ENCODE assay signal across 19 cellular contexts in genomic region chr12:111320233-111321050, GRCh38. TPM values are rescaled to one million over a fixed set of nuclear protein-coding genes. Genes with fewer than 3 reads are reported as not detected.
DNase-seq lines count a peak whose midpoint lies in the region; ATAC-seq and TF ChIP-seq lines count a peak whose summit lies in the region.
"Had no signal": no experiment of that assay in that cellular context is flagged by ENCODE, and none has a peak within 500 bp of the region (broad histone marks: within the 10 kb centered on the region; RNA-seq: fewer than 3 reads in every experiment).

No MANE protein-coding gene starts in this region.

- H3K14ac ChIP-seq in neuronal stem cell (ENCODE audit: low read length), result peak overlapping the region; percentile 56

- intact Hi-C loops in testis (cut with DNase I; ENCODE audit: low total_unique reads), result no loop called here

- H3K27me3 Mint-ChIP-seq in stimulated activated naive CD8-positive, alpha-beta T cell treated with anti-CD3 and anti-CD28 coated beads, Interleukin-15, amount 100 ng/mL, for 72 hours, result no peaks in the 10 kb centered on the region

- H3K23ac ChIP-seq in neuronal stem cell (ENCODE audit: low read depth, low read length, poor library complexity), result no peak overlapping the region

- H4K8ac ChIP-seq in neuronal stem cell (ENCODE audit: low read depth, low read length), result peak overlapping the region; percentile 43

- H3K9ac ChIP-seq in neuronal stem cell (ENCODE audit: low read depth, low read length, poor library complexity), result peak overlapping the region; percentile 30
- H3K9ac ChIP-seq: BLaER1, GM23248 had no signal

- peak overlapping the region; percentile 56 for H2AK5ac ChIP-seq in neuronal stem cell (ENCODE audit: low read depth, low read length)

- no peak overlapping the region for H4K91ac ChIP-seq in neuronal stem cell (ENCODE audit: low read depth, low read length, poor library complexity)

- no peak for TF ChIP-seq POLR2A in testis (IDR thresholded peaks at IDR 0.05)

- no peak overlapping the region for H3K4me2 ChIP-seq in neuronal stem cell (ENCODE audit: insufficient read depth, low read length, poor library complexity, severe bottlenecking)
- H3K4me2 ChIP-seq: BLaER1 had no signal

- H3K4ac ChIP-seq in neuronal stem cell (ENCODE audit: low read length), result no peak overlapping the region

- no peaks in the 10 kb centered on the region for H3K4me1 Mint-ChIP-seq in stimulated activated naive CD8-positive, alpha-beta T cell treated with anti-CD3 and anti-CD28 coated beads, Interleukin-15, amount 100 ng/mL, for 72 hours
- H3K4me1 Mint-ChIP-seq: B cell, H9 had no signal

- H3K9me3 Mint-ChIP-seq in stimulated activated naive CD8-positive, alpha-beta T cell treated with anti-CD3 and anti-CD28 coated beads, Interleukin-15, amount 100 ng/mL, for 72 hours, result no peaks in the 10 kb centered on the region
- H3K9me3 Mint-ChIP-seq: CD4-positive, CD25-positive, alpha-beta regulatory T cell; CD8-positive, alpha-beta T cell had no signal

- H2AFZ ChIP-seq in neuronal stem cell (ENCODE audit: low read length), result no peak overlapping the region
- H2AFZ ChIP-seq: GM23248 had no signal

- peak overlapping the region; percentile 59 for H3K18ac ChIP-seq in neuronal stem cell (ENCODE audit: low read length)

- H3K27ac ChIP-seq in neuronal stem cell (replicated peaks; ENCODE audit: low read length) (no peak overlapping the region), testis (no peak overlapping the region)
- H3K27ac ChIP-seq: 22Rv1, BLaER1, C4-2B, GM23248 had no signal

- no peaks in the 10 kb centered on the region for H3K36me3 ChIP-seq in neuronal stem cell (replicated peaks in 1 of 2; ENCODE audit: control insufficient read depth in 2 of 2, insufficient read depth in 2 of 2, low read length in 2 of 2)
- no peaks in the 10 kb centered on the region for H3K36me3 ChIP-seq in testis (ENCODE audit: low read depth, missing control alignments)
- H3K36me3 ChIP-seq: BLaER1 had no signal

- no peak overlapping the region for H3K27ac Mint-ChIP-seq in stimulated activated naive CD8-positive, alpha-beta T cell treated with anti-CD3 and anti-CD28 coated beads, Interleukin-15, amount 100 ng/mL, for 72 hours
- H3K27ac Mint-ChIP-seq: B cell; CD4-positive, CD25-positive, alpha-beta regulatory T cell; CD8-positive, alpha-beta T cell; H9 had no signal

- H3K4me3 Mint-ChIP-seq in stimulated activated naive CD8-positive, alpha-beta T cell treated with anti-CD3 and anti-CD28 coated beads, Interleukin-15, amount 100 ng/mL, for 72 hours, result no peak overlapping the region
- H3K4me3 Mint-ChIP-seq: B cell; CD4-positive, CD25-positive, alpha-beta regulatory T cell; CD8-positive, alpha-beta T cell; H9 had no signal

- no peaks in the 10 kb centered on the region for H3K79me1 ChIP-seq in neuronal stem cell (ENCODE audit: low read depth, low read length)

- H2BK120ac ChIP-seq in neuronal stem cell (ENCODE audit: low read depth, low read length), result no peak overlapping the region

- no peaks in the 10 kb centered on the region for H3K4me1 ChIP-seq in neuronal stem cell (ENCODE audit: control insufficient read depth in 2 of 2, insufficient read depth in 1 of 2, low read depth in 1 of 2, low read length in 2 of 2)
- H3K4me1 ChIP-seq in testis, result no peaks in the 10 kb centered on the region
- H3K4me1 ChIP-seq: BLaER1, Caco-2 had no signal

- H3K9me3 ChIP-seq in neuronal stem cell (replicated peaks in 1 of 2; ENCODE audit: control insufficient read depth in 2 of 2, insufficient read depth in 1 of 2, low read depth in 1 of 2, low read length in 2 of 2) (no peaks in the 10 kb centered on the region), testis (no peaks in the 10 kb centered on the region)
- H3K9me3 ChIP-seq: BLaER1, Caco-2 had no signal

- ATAC-seq in stimulated activated naive CD8-positive, alpha-beta T cell treated with anti-CD3 and anti-CD28 coated beads, Interleukin-15, amount 100 ng/mL, for 72 hours, result peak; percentile 44
- ATAC-seq in stimulated activated naive CD8-positive, alpha-beta T cell treated with anti-CD3 and anti-CD28 coated beads, Interleukin-15, Interleukin-2, amounts not matched to agents 100 U/mL and 50 U/mL, for 24 hours, result no peak
- ATAC-seq: CD8-positive, alpha-beta T cell; HCT116 had no signal

- no peak overlapping the region for H3K4me3 ChIP-seq in neuronal stem cell (ENCODE audit: low read length in 2 of 2)
- H3K4me3 ChIP-seq in testis, result peak overlapping the region; percentile 29 to 44
- H3K4me3 ChIP-seq: BLaER1, GM23248 had no signal

- DNase-seq in stimulated activated naive CD8-positive, alpha-beta T cell treated with anti-CD3 and anti-CD28 coated beads, Interleukin-15, amount 100 ng/mL, for 72 hours, result no peak
- no peak for DNase-seq in stimulated activated naive CD8-positive, alpha-beta T cell treated with anti-CD3 and anti-CD28 coated beads, Interleukin-15, Interleukin-2, amounts not matched to agents 100 U/mL and 50 U/mL, for 24 hours
- no peak for DNase-seq in neuronal stem cell (ENCODE audit: low spot score)
- DNase-seq in testis, result no peak
- no peak for DNase-seq in glomerular visceral epithelial cell (ENCODE audit: extremely low spot score)
- DNase-seq in NOMO-1 treated with DMSO at 0.1 percent for 48 hours (lab: John Stamatoyannopoulos, UW; ENCODE audit: unreplicated experiment), result no peak
- no peak for DNase-seq in foreskin melanocyte
- DNase-seq: Caco-2; CD4-positive, CD25-positive, alpha-beta regulatory T cell; CD8-positive, alpha-beta T cell; DMS153; DND-41; GM23248; H9 had no signal

- no peaks in the 10 kb centered on the region for H3K27me3 ChIP-seq in neuronal stem cell (ENCODE audit: control insufficient read depth in 3 of 3, insufficient read depth in 3 of 3, low read depth in 1 of 3, low read length in 3 of 3)
- no peaks in the 10 kb centered on the region for H3K27me3 ChIP-seq in testis
- H3K27me3 ChIP-seq: BLaER1 had no signal

- H2BK15ac ChIP-seq in neuronal stem cell (ENCODE audit: low read length), result no peak overlapping the region

- H2BK12ac ChIP-seq in neuronal stem cell (ENCODE audit: low read length), result no peak overlapping the region

- no peak overlapping the region for H2BK5ac ChIP-seq in neuronal stem cell (ENCODE audit: low read length)

- TF ChIP-seq CTCF in testis (IDR thresholded peaks at IDR 0.05), result no peak

- no CpG with 5 or more reads among the region's 68 CpGs for WGBS in neuronal stem cell (ENCODE audit: extremely low coverage in 2 of 2, insufficient read length in 2 of 2, insufficient replicate concordance in 1 of 2), 2 donors
- WGBS in testis, 2 donors, result 83 to 87% methylated on average over 20 to 57 of the region's 68 CpGs

RNA-seq across cellular contexts. Expression of gene PHETA1, which starts 48.5 kb away (rescaled TPM):
- 10.7 TPM for polyA plus RNA-seq in neuronal stem cell (2013, experiment 1 of 2)
- polyA plus RNA-seq in neuronal stem cell (2013, experiment 2 of 2), result 11.2 TPM
- 10 to 100 TPM; 16.1 to 27.2 TPM for total RNA-seq in testis
- polyA plus RNA-seq in testis (ENCODE audit: insufficient read depth, low read depth, low replicate concordance), result 13.7 TPM

Comparison
In these comparisons a context has a peak if more than half of its experiments do, and no peak if none do; other contexts are left out.
1. H3K4me3 ChIP-seq: peak in testis (2 of 2); none in neuronal stem cell (0 of 2).